Comparison of ENCODE assay signal across 28 cellular contexts in the genomic region with DNA sequence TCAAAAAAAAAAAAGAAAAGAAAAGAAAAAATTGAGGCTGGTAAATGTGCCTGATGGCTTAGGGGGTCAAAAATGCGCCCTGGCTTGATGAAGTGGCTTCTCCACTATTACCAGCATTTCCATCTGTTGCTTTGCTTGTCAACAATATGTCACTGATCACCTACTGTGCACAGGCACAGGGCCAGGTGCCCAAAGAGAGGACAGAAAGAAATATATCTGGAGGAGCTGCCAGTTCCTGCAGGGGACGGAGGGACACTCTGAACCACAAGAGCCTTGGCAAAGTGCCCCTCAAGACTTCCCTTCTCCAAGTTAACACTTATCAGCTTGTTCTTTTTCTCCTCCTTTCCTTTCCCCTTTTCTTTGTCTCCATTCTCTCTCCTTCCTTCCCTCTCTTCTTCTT. TPM values are rescaled to one million over a fixed set of nuclear protein-coding genes. Genes with fewer than 3 reads are reported as not detected.
DNase-seq lines count a peak whose midpoint lies in the region; TF ChIP-seq lines count a peak whose summit lies in the region.
"Had no signal": no experiment of that assay in that cellular context is flagged by ENCODE, and none has a peak within 500 bp of the region (broad histone marks: within the 10 kb centered on the region; RNA-seq: fewer than 3 reads in every experiment).

No MANE protein-coding gene starts in this region.

- TF ChIP-seq CTCF in neural progenitor cell (IDR thresholded peaks at IDR 0.05), result no peak

- H3K27me3 Mint-ChIP-seq in neural progenitor cell (ENCODE audit: insufficient read depth, low read depth), result peaks cover 6% of the 10 kb centered on the region
- H3K27me3 Mint-ChIP-seq: activated B cell treated with CpG ODN at 0.5 μM for 24 hours; activated naive CD8-positive, alpha-beta T cell; activated T-cell treated with anti-CD3 and anti-CD28 coated beads, Interleukin-2, amount 50 U/mL, for 24 hours; B cell had no signal

- H3K9ac ChIP-seq in neural progenitor cell, result no peak overlapping the region

- no peak overlapping the region for H3K4me2 ChIP-seq in neural progenitor cell
- H3K4me2 ChIP-seq: hepatocyte had no signal

- peaks cover 15% of the 10 kb centered on the region for H3K4me1 Mint-ChIP-seq in neural progenitor cell

- H3K79me2 ChIP-seq in neural progenitor cell (ENCODE audit: low read depth), result no peaks in the 10 kb centered on the region
- H3K79me2 ChIP-seq: hepatocyte had no signal

- H3K36me3 ChIP-seq in neural progenitor cell, result no peaks in the 10 kb centered on the region
- H3K36me3 ChIP-seq: HAP-1, stomach had no signal

- H3K27ac ChIP-seq in neural progenitor cell, result no peak overlapping the region
- H3K27ac ChIP-seq: 22Rv1, body of pancreas, hepatocyte, stomach had no signal

- H2AFZ ChIP-seq in neural progenitor cell (replicated peaks), result peak overlapping the region; percentile 20
- H2AFZ ChIP-seq: hepatocyte had no signal

- DNase-seq in DMS 273 (lab: John Stamatoyannopoulos, UW; ENCODE audit: unreplicated experiment) (peak; percentile 71), DMS 273 treated with DMSO at 0.1 percent for 48 hours (lab: John Stamatoyannopoulos, UW) (no peak), NCI-H2171 treated with DMSO at 0.1 percent for 48 hours (lab: John Stamatoyannopoulos, UW) (peak; percentile 70), globus pallidus (ENCODE audit: low spot score) (peak; percentile 48), neural progenitor cell (ENCODE audit: low spot score) (no peak), epidermal melanocyte (ENCODE audit: insufficient read length, low spot score) (no peak), kidney tubule cell (ENCODE audit: low spot score) (no peak), HuH-7 (ENCODE audit: low spot score) (no peak)
- DNase-seq: activated B cell treated with CpG ODN at 0.5 μM for 24 hours; activated CD8-positive, alpha-beta T cell treated with anti-CD3 and anti-CD28 coated beads, Interleukin-2, amount 10 ng/mL, durations not matched to agents 7 days and 5 days; activated T-cell treated with anti-CD3 and anti-CD28 coated beads, Interleukin-2, amount 50 U/mL, for 24 hours; cortex of kidney; mesenchymal stem cell; MV-4-11; NCI-H1930; NCI-H526 treated with DMSO at 0.1 percent for 48 hours; nephron progenitor cell; PC-3; small intestine; stimulated activated CD4-positive, alpha-beta T cell treated with anti-CD3 and anti-CD28 coated beads, Interleukin-2, amount 100 ng/mL, for 48 hours; stomach had no signal

- no peak overlapping the region for H3K27ac Mint-ChIP-seq in neural progenitor cell
- H3K27ac Mint-ChIP-seq: activated CD8-positive, alpha-beta T cell treated with anti-CD3 and anti-CD28 coated beads, Interleukin-2, amount 10 ng/mL, durations not matched to agents 7 days and 5 days; activated naive CD8-positive, alpha-beta T cell; activated T-cell treated with anti-CD3 and anti-CD28 coated beads, Interleukin-2, amount 50 U/mL, for 24 hours; B cell; nephron progenitor cell; type B pancreatic cell had no signal

- H4K20me1 ChIP-seq in neural progenitor cell (ENCODE audit: low read depth), result no peaks in the 10 kb centered on the region

- H3K9me3 Mint-ChIP-seq in neural progenitor cell, result no peaks in the 10 kb centered on the region
- H3K9me3 Mint-ChIP-seq: activated B cell treated with CpG ODN at 0.5 μM for 24 hours; activated T-cell treated with anti-CD3 and anti-CD28 coated beads, Interleukin-2, amount 50 U/mL, for 24 hours; nephron progenitor cell; type B pancreatic cell had no signal

- H3K4me1 ChIP-seq in neural progenitor cell, result peaks cover 5% of the 10 kb centered on the region
- H3K4me1 ChIP-seq: body of pancreas, HAP-1, stomach had no signal

- H3K27me3 ChIP-seq in neural progenitor cell, result no peaks in the 10 kb centered on the region
- H3K27me3 ChIP-seq: body of pancreas had no signal

- H3F3A ChIP-seq in neural progenitor cell (ENCODE audit: low read depth), result peaks cover 6% of the 10 kb centered on the region

- no peaks in the 10 kb centered on the region for H3K9me3 ChIP-seq in neural progenitor cell (ENCODE audit: low read depth)
- H3K9me3 ChIP-seq: body of pancreas, HAP-1, stomach had no signal

- H3K4me3 Mint-ChIP-seq in neural progenitor cell, result no peak overlapping the region
- H3K4me3 Mint-ChIP-seq: activated B cell treated with CpG ODN at 0.5 μM for 24 hours; activated naive CD8-positive, alpha-beta T cell; activated T-cell treated with anti-CD3 and anti-CD28 coated beads, Interleukin-2, amount 50 U/mL, for 24 hours; nephron progenitor cell; type B pancreatic cell had no signal

- H3K36me3 Mint-ChIP-seq in neural progenitor cell, result no peaks in the 10 kb centered on the region
- H3K36me3 Mint-ChIP-seq: activated naive CD8-positive, alpha-beta T cell; type B pancreatic cell had no signal

- H3K4me3 ChIP-seq in neural progenitor cell, result no peak overlapping the region
- H3K4me3 ChIP-seq: body of pancreas, HAP-1, hepatocyte, stomach had no signal

RNA-seq across cellular contexts. Expression of a gene that starts 34.7 kb away (rescaled TPM):
- total RNA-seq in neural progenitor cell (ENCODE audit: low replicate concordance), result 11.4 and 13.4 TPM in 2 replicates

Comparison
In these comparisons a context has a peak if more than half of its experiments do, and no peak if none do; other contexts are left out.
1. DNase-seq: peak in DMS 273 (single experiment), NCI-H2171 treated with DMSO at 0.1 percent for 48 hours (single experiment) and globus pallidus (single experiment); none in DMS 273 treated with DMSO at 0.1 percent for 48 hours (single experiment), neural progenitor cell (single experiment), epidermal melanocyte (single experiment), kidney tubule cell (single experiment) and HuH-7 (single experiment).